ENCODE assay signal across 13 cellular contexts in genomic region chr21:46392921-46393320, GRCh38.
DNase-seq lines count a peak whose midpoint lies in the region; ATAC-seq and TF ChIP-seq lines count a peak whose summit lies in the region.
"Had no signal": no experiment of that assay in that cellular context is flagged by ENCODE, and none has a peak within 500 bp of the region (broad histone marks: within the 10 kb centered on the region; RNA-seq: fewer than 3 reads in every experiment).

No MANE protein-coding gene starts in this region.

- no peaks in the 10 kb centered on the region for H3K9me3 Mint-ChIP-seq in MCF 10A (ENCODE audit: unreplicated experiment)
- no peaks in the 10 kb centered on the region for H3K9me3 Mint-ChIP-seq in effector memory CD8-positive, alpha-beta T cell
- H3K9me3 Mint-ChIP-seq: dendritic cell treated with granulocyte-macrophage colony-stimulating factor and Interleukin-4, amounts not matched to agents 40 ng/mL and 50 ng/mL, for 4 days; mesothelial cell of epicardium had no signal

- H3K4me1 Mint-ChIP-seq in MCF 10A (ENCODE audit: insufficient read depth, unreplicated experiment): no peaks in the 10 kb centered on the region
- peaks cover 2 to 6% of the 10 kb centered on the region in 2 donors for H3K4me1 Mint-ChIP-seq in effector memory CD8-positive, alpha-beta T cell (ENCODE audit: low read depth in 2 of 2)
- H3K4me1 Mint-ChIP-seq: mesothelial cell of epicardium had no signal

- no peak for TF ChIP-seq CTCF in breast epithelium (IDR thresholded peaks at IDR 0.05)
- no peak for TF ChIP-seq CTCF in MCF 10A (IDR thresholded peaks at IDR 0.05; ENCODE audit: unreplicated experiment)
- no peak for TF ChIP-seq CTCF in uterus (IDR thresholded peaks at IDR 0.05)

- intact Hi-C loops in breast epithelium (cut with DNase I; ENCODE audit: low total_unique reads): no loop called here
- intact Hi-C loops in MCF 10A (cut with micrococcal nuclease): no loop called here
- intact Hi-C loops in uterus (cut with DNase I; ENCODE audit: low total_unique reads): no loop called here

- H3K4me1 ChIP-seq in breast epithelium (no peaks in the 10 kb centered on the region), uterus (peaks cover 0 to 6% of the 10 kb centered on the region in 2 donors)
- H3K4me1 ChIP-seq: A549 had no signal

- H3K4me3 Mint-ChIP-seq in MCF 10A (ENCODE audit: unreplicated experiment): no peak overlapping the region
- H3K4me3 Mint-ChIP-seq in effector memory CD8-positive, alpha-beta T cell: no peak overlapping the region
- H3K4me3 Mint-ChIP-seq: dendritic cell treated with granulocyte-macrophage colony-stimulating factor and Interleukin-4, amounts not matched to agents 40 ng/mL and 50 ng/mL, for 4 days; mesothelial cell of epicardium had no signal

- peak in 1 of 2 donors; percentile 37 for DNase-seq in breast epithelium (ENCODE audit: low spot score in 2 of 2)
- no peak for DNase-seq in MCF 10A (ENCODE audit: unreplicated experiment)
- no peak for DNase-seq in effector memory CD8-positive, alpha-beta T cell
- peak; percentile 33 for DNase-seq in middle frontal gyrus (ENCODE audit: extremely low spot score, low spot score)
- peak; percentile 72 to 84 for DNase-seq in uterus
- DNase-seq in NCI-H526 (lab: John Stamatoyannopoulos, UW): no peak
- no peak for DNase-seq in GM19240 (ENCODE audit: insufficient read length, low spot score)
- DNase-seq: activated CD4-positive, alpha-beta T cell treated with anti-CD3 and anti-CD28 coated beads for 4 hours had no signal

- peak overlapping the region in 2 of 3 donors; percentile 15 to 27 for H3K4me3 ChIP-seq in breast epithelium
- peak overlapping the region in 1 of 2 donors; percentile 1 for H3K4me3 ChIP-seq in uterus
- H3K4me3 ChIP-seq: A549 had no signal

- H3K36me3 Mint-ChIP-seq in MCF 10A (ENCODE audit: insufficient read depth, unreplicated experiment): peaks cover 66% of the 10 kb centered on the region
- H3K36me3 Mint-ChIP-seq in effector memory CD8-positive, alpha-beta T cell (ENCODE audit: insufficient read depth): peaks cover 51% of the 10 kb centered on the region

- H3K9me3 ChIP-seq in breast epithelium (no peaks in the 10 kb centered on the region), uterus (no peaks in the 10 kb centered on the region)
- H3K9me3 ChIP-seq: A549 had no signal

- POLR2A ChIA-PET in MCF 10A (lab: Yijun Ruan, JAX): no interaction called here

- H3K27me3 Mint-ChIP-seq in MCF 10A (ENCODE audit: insufficient read depth, unreplicated experiment): no peaks in the 10 kb centered on the region
- H3K27me3 Mint-ChIP-seq in effector memory CD8-positive, alpha-beta T cell: no peaks in the 10 kb centered on the region
- H3K27me3 Mint-ChIP-seq: dendritic cell treated with granulocyte-macrophage colony-stimulating factor and Interleukin-4, amounts not matched to agents 40 ng/mL and 50 ng/mL, for 4 days had no signal

- H3K27me3 ChIP-seq in breast epithelium: no peaks in the 10 kb centered on the region
- H3K27me3 ChIP-seq in uterus: no peaks in the 10 kb centered on the region

- peaks cover 9% of the 10 kb centered on the region for H3K36me3 ChIP-seq in breast epithelium
- H3K36me3 ChIP-seq in uterus: no peaks in the 10 kb centered on the region

- H3K27ac ChIP-seq in breast epithelium (no peak overlapping the region), uterus (peak overlapping the region; percentile 63 to 75)
- H3K27ac ChIP-seq: A549 had no signal

- TF ChIP-seq POLR2A in breast epithelium (IDR thresholded peaks at IDR 0.05): no peak
- no peak for TF ChIP-seq POLR2A in uterus (IDR thresholded peaks at IDR 0.05)

- no peak for ATAC-seq in effector memory CD8-positive, alpha-beta T cell (replicated peaks)
- ATAC-seq in HG02973 (IDR thresholded peaks at IDR 0.05; ENCODE audit: unreplicated experiment): no peak
- ATAC-seq: A549, HCT116 had no signal

- H3K27ac Mint-ChIP-seq in MCF 10A (ENCODE audit: low read depth, unreplicated experiment): no peak overlapping the region
- H3K27ac Mint-ChIP-seq in effector memory CD8-positive, alpha-beta T cell: peak overlapping the region; percentile 64 to 80
- H3K27ac Mint-ChIP-seq: mesothelial cell of epicardium had no signal

- CTCF ChIA-PET in MCF 10A (lab: Yijun Ruan, JAX): no interaction called here

- no TSS peak for BruUV-seq in MCF 10A (replicated peaks; lab: Mats Ljungman, UMichigan)

Comparison
In these comparisons a context has a peak if more than half of its experiments do, and no peak if none do; other contexts are left out.
1. DNase-seq: peak in middle frontal gyrus (single experiment) and uterus (2 of 2); none in MCF 10A (single experiment), effector memory CD8-positive, alpha-beta T cell (0 of 3), NCI-H526 (0 of 2) and GM19240 (single experiment).
2. H3K27ac ChIP-seq: peak in uterus (2 of 2); none in breast epithelium (0 of 2).